10 cellular contexts compared by ENCODE assay signal in genomic region chr12:32252199-32253073, GRCh38.
A peak's percentile ranks its signal among the peaks of the same experiment; 100 is the strongest.
DNase-seq lines count a peak whose midpoint lies in the region; ATAC-seq and TF ChIP-seq lines count a peak whose summit lies in the region.
"Had no signal": no experiment of that assay in that cellular context is flagged by ENCODE, and none has a peak within 500 bp of the region (broad histone marks: within the 10 kb centered on the region; RNA-seq: fewer than 3 reads in every experiment).

No MANE protein-coding gene starts in this region.

- CTCF ChIA-PET in GM10248 (lab: Yijun Ruan, JAX): interaction anchor here (0.7 to 2.1 kb wide), 5 partner anchors 9 to 191 kb away, joined by 3 to 11 read pairs (median 3); no protein-coding TSS in a partner anchor

- intact Hi-C loops in colonic mucosa (cut with DNase I): no loop called here

- H3K4me3 Mint-ChIP-seq in effector memory CD8-positive, alpha-beta T cell: no peak overlapping the region
- H3K4me3 Mint-ChIP-seq: CD8-positive, alpha-beta T cell had no signal

- no peaks in the 10 kb centered on the region for H3K27me3 Mint-ChIP-seq in effector memory CD8-positive, alpha-beta T cell

- H3K36me3 ChIP-seq in colonic mucosa: no peaks in the 10 kb centered on the region

- H3K27me3 ChIP-seq in colonic mucosa: no peaks in the 10 kb centered on the region

- no peaks in the 10 kb centered on the region for H3K4me1 ChIP-seq in colonic mucosa

- peak; percentile 76 for ATAC-seq in GM19328 (IDR thresholded peaks at IDR 0.05; ENCODE audit: unreplicated experiment)
- peak; percentile 86 for ATAC-seq in HG02938 (IDR thresholded peaks at IDR 0.05; ENCODE audit: unreplicated experiment)
- ATAC-seq in effector memory CD8-positive, alpha-beta T cell (replicated peaks): no peak
- ATAC-seq: CD8-positive, alpha-beta T cell had no signal

- TF ChIP-seq CTCF in GM10248 (IDR thresholded peaks at IDR 0.05; ENCODE audit: control extremely low read depth, extremely low read depth, low read depth, missing control alignments): no peak
- no peak for TF ChIP-seq CTCF in colonic mucosa (IDR thresholded peaks at IDR 0.05)

- no peak overlapping the region for H3K4me3 ChIP-seq in colonic mucosa

- H3K9me3 Mint-ChIP-seq in effector memory CD8-positive, alpha-beta T cell: no peaks in the 10 kb centered on the region
- H3K9me3 Mint-ChIP-seq: CD8-positive, alpha-beta T cell had no signal

- H3K27ac Mint-ChIP-seq in effector memory CD8-positive, alpha-beta T cell: no peak overlapping the region
- H3K27ac Mint-ChIP-seq: CD8-positive, alpha-beta T cell had no signal

- no peak overlapping the region for H3K9ac ChIP-seq in colonic mucosa (ENCODE audit: low read depth in 2 of 2, low read length in 2 of 2)

- H3K36me3 Mint-ChIP-seq in effector memory CD8-positive, alpha-beta T cell (ENCODE audit: insufficient read depth): no peaks in the 10 kb centered on the region

- H3K27ac ChIP-seq in colonic mucosa: no peak overlapping the region

- H3K4me1 Mint-ChIP-seq in effector memory CD8-positive, alpha-beta T cell (ENCODE audit: low read depth in 2 of 2): peaks cover 4 to 5% of the 10 kb centered on the region in 2 donors

- no peaks in the 10 kb centered on the region for H3K9me3 ChIP-seq in colonic mucosa

- POLR2A ChIA-PET in GM10248 (lab: Yijun Ruan, JAX): no interaction called here

- peak; percentile 39 for DNase-seq in GM10248 (ENCODE audit: extremely low spot score)
- peak; percentile 32 for DNase-seq in SK-N-DZ (ENCODE audit: low spot score)
- DNase-seq in putamen (ENCODE audit: low spot score): no peak
- no peak for DNase-seq in colonic mucosa
- no peak for DNase-seq in effector memory CD8-positive, alpha-beta T cell
- no peak for DNase-seq in amygdala (lab: John Stamatoyannopoulos, UW)
- DNase-seq: CD8-positive, alpha-beta T cell; NCI-H2029 treated with DMSO at 0.1 percent for 48 hours had no signal

Comparison
In these comparisons a context has a peak if more than half of its experiments do, and no peak if none do; other contexts are left out.
1. DNase-seq: peak in GM10248 (single experiment) and SK-N-DZ (single experiment); none in putamen (single experiment), colonic mucosa (single experiment), effector memory CD8-positive, alpha-beta T cell (0 of 3) and amygdala (0 of 56).